ENCODE assay signal across 25 cellular contexts in the genomic region with DNA sequence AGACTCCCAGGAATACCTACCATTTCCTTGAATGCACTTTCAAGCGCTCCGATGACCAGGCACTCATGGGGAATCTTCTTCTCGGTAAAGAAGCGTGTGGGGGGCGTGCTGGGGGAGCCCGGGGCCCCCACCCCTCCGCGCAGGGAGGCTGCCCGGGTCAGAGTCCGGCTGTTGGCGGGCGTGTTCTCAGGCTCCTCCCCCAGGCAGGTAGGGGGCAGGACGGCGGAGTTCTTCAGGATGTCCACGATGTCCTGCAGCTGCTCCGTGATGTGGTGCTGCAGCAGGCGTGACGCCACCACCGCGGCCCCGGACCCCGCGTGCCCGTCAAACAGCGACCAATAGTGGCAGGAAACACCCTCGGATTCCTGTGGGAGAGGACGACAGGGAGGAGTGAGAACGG.
"Had no signal": no experiment of that assay in that cellular context is flagged by ENCODE, and none has a peak within 500 bp of the region (broad histone marks: within the 10 kb centered on the region; RNA-seq: fewer than 3 reads in every experiment).

No MANE protein-coding gene starts in this region.

- H3K27ac ChIP-seq: left ventricle myocardium inferior, neutrophil, parathyroid adenoma, psoas muscle, skin epidermis, stomach, testis, thyroid gland, transverse colon, upper lobe of left lung, vagina had no signal

- H3K36me3 ChIP-seq: thyroid gland, transverse colon, vagina had no signal

- DNase-seq: islet precursor cell; left ventricle myocardium inferior; naive thymus-derived CD8-positive, alpha-beta T cell; occipital lobe; psoas muscle; stimulated activated CD4-positive, alpha-beta T cell treated with anti-CD3 and anti-CD28 coated beads, Interleukin-12 subunit alpha, Interleukin-12 subunit beta, amount 100 ng/mL, for 4 hours; stimulated activated CD4-positive, alpha-beta T cell treated with anti-CD3 and anti-CD28 coated beads, Interleukin-15, amount 100 ng/mL, for 24 hours; stimulated activated CD4-positive, alpha-beta T cell treated with anti-CD3 and anti-CD28 coated beads, Interleukin-2, amount 100 ng/mL, for 24 hours; stimulated activated CD4-positive, alpha-beta T cell treated with anti-CD3 and anti-CD28 coated beads, Interleukin-4, amount 100 ng/mL, for 1 hour; stimulated activated naive B cell treated with anti-CD40 and anti-IgM and Interleukin-4, amounts not matched to agents 10 μg/mL and 1 μg/mL and 100 μg/mL, for 72 hours; stimulated activated naive CD8-positive, alpha-beta T cell treated with anti-CD3 and anti-CD28 coated beads, Interleukin-15, Interleukin-2, amounts not matched to agents 100 U/mL and 50 U/mL, for 24 hours; stomach; testis; thyroid gland; transverse colon had no signal

- H3K4me3 ChIP-seq: left ventricle myocardium inferior, lung, psoas muscle, skin epidermis, stomach, thyroid gland, transverse colon, upper lobe of left lung, vagina had no signal

- H3K27ac Mint-ChIP-seq: memory B cell; naive thymus-derived CD8-positive, alpha-beta T cell; nephron; stimulated activated naive B cell treated with anti-CD40 and anti-IgM and Interleukin-4, amounts not matched to agents 10 μg/mL and 1 μg/mL and 100 μg/mL, for 72 hours had no signal

- H3K27me3 ChIP-seq: neutrophil, stomach, testis, thyroid gland, transverse colon, upper lobe of left lung, vagina had no signal

- H3K27me3 Mint-ChIP-seq: stimulated activated naive B cell treated with anti-CD40 and anti-IgM and Interleukin-4, amounts not matched to agents 10 μg/mL and 1 μg/mL and 100 μg/mL, for 72 hours had no signal

- H3K9me3 Mint-ChIP-seq: naive thymus-derived CD8-positive, alpha-beta T cell; nephron; neural crest cell had no signal

- H3K36me3 Mint-ChIP-seq: naive thymus-derived CD8-positive, alpha-beta T cell; stimulated activated naive B cell treated with anti-CD40 and anti-IgM and Interleukin-4, amounts not matched to agents 10 μg/mL and 1 μg/mL and 100 μg/mL, for 72 hours had no signal

- H3K9me3 ChIP-seq: left ventricle myocardium inferior, neutrophil, psoas muscle, stomach, testis, thyroid gland, transverse colon, upper lobe of left lung, vagina had no signal

- ATAC-seq: naive thymus-derived CD8-positive, alpha-beta T cell; psoas muscle; sciatic nerve; stimulated activated naive B cell treated with anti-CD40 and anti-IgM and Interleukin-4, amounts not matched to agents 10 μg/mL and 1 μg/mL and 100 μg/mL, for 72 hours; stimulated activated naive CD8-positive, alpha-beta T cell treated with anti-CD3 and anti-CD28 coated beads, Interleukin-15, Interleukin-2, amounts not matched to agents 100 U/mL and 50 U/mL, for 24 hours had no signal

- H3K4me3 Mint-ChIP-seq: memory B cell; naive thymus-derived CD8-positive, alpha-beta T cell; nephron; neural crest cell; stimulated activated naive B cell treated with anti-CD40 and anti-IgM and Interleukin-4, amounts not matched to agents 10 μg/mL and 1 μg/mL and 100 μg/mL, for 72 hours had no signal

- H3K4me1 ChIP-seq: left ventricle myocardium inferior, psoas muscle, testis, thyroid gland, transverse colon, upper lobe of left lung, vagina had no signal

- H2AFZ ChIP-seq: parathyroid adenoma had no signal

- H3K9ac ChIP-seq: parathyroid adenoma had no signal

- H3K4me1 Mint-ChIP-seq: memory B cell; nephron; stimulated activated naive B cell treated with anti-CD40 and anti-IgM and Interleukin-4, amounts not matched to agents 10 μg/mL and 1 μg/mL and 100 μg/mL, for 72 hours had no signal
